ENCODE assay signal across 8 cellular contexts in genomic region chr10:124732931-124733536, GRCh38. TPM values are rescaled to one million over a fixed set of nuclear protein-coding genes. Genes with fewer than 3 reads are reported as not detected.
A peak's percentile ranks its signal among the peaks of the same experiment; 100 is the strongest.
DNase-seq lines count a peak whose midpoint lies in the region; ATAC-seq and TF ChIP-seq lines count a peak whose summit lies in the region.

No MANE protein-coding gene starts in this region.

- H3K9me2 ChIP-seq in OCI-LY1 (ENCODE audit: low read depth, low read length), result no peaks in the 10 kb centered on the region

- peaks cover 41% of the 10 kb centered on the region for H3K36me3 ChIP-seq in OCI-LY1 (ENCODE audit: insufficient read depth, low read length)
- H3K36me3 ChIP-seq in lung (ENCODE audit: control insufficient read depth in 2 of 2, insufficient read depth in 2 of 2, low read length in 2 of 2), result peaks cover 0 to 2% of the 10 kb centered on the region in 2 donors

- H3K79me2 ChIP-seq in OCI-LY1 (ENCODE audit: insufficient read depth, low read length), result peaks cover 33% of the 10 kb centered on the region

- ATAC-seq in GM21526 (IDR thresholded peaks at IDR 0.05; ENCODE audit: low FRiP score, unreplicated experiment), result peak; percentile 54
- ATAC-seq in lung (ENCODE audit: insufficient read depth, low FRiP score), result peak; percentile 45

- peak overlapping the region; percentile 86 for H3K27ac ChIP-seq in OCI-LY1 (ENCODE audit: low read depth, low read length, poor library complexity, severe bottlenecking)
- H3K27ac ChIP-seq in angular gyrus (ENCODE audit: low read depth, low read length), result peak overlapping the region; percentile 53
- H3K27ac ChIP-seq in lung (ENCODE audit: low read depth in 1 of 2, low read length in 1 of 2), result peak overlapping the region; percentile 68 to 90

- peak; percentile 51 for DNase-seq in Ammon's horn (ENCODE audit: low spot score)
- peak; percentile 79 for DNase-seq in lung (ENCODE audit: low spot score)
- peak; percentile 51 for DNase-seq in superior temporal gyrus (ENCODE audit: extremely low spot score)
- DNase-seq in NCI-H69 (lab: John Stamatoyannopoulos, UW), result no peak
- no peak for DNase-seq in NCI-H2029 treated with DMSO at 0.1 percent for 48 hours (lab: John Stamatoyannopoulos, UW)

- WGBS in lung, 2 donors, result 59 to 79% methylated on average over 14 of the region's 14 CpGs

- H3K4me3 ChIP-seq in OCI-LY1 (ENCODE audit: low read depth, low read length, poor library complexity, severe bottlenecking), result no peak overlapping the region
- no peak overlapping the region for H3K4me3 ChIP-seq in lung

- H3K27me3 ChIP-seq in OCI-LY1 (ENCODE audit: insufficient read depth, low read length) (no peaks in the 10 kb centered on the region), lung (ENCODE audit: control insufficient read depth, insufficient read depth) (no peaks in the 10 kb centered on the region)

- H4K20me1 ChIP-seq in OCI-LY1 (ENCODE audit: insufficient read depth, low read length), result no peaks in the 10 kb centered on the region

- H3F3A ChIP-seq in OCI-LY1 (ENCODE audit: insufficient read depth, low read length), result peaks cover 2% of the 10 kb centered on the region; the same call in 1 of the 2 replicates

- H3K9ac ChIP-seq in OCI-LY1 (ENCODE audit: low read length), result no peak overlapping the region; the same call in 1 of the 2 replicates

- H3K9me3 ChIP-seq in OCI-LY1 (ENCODE audit: low read length) (no peaks in the 10 kb centered on the region), lung (ENCODE audit: control insufficient read depth in 2 of 2, insufficient read depth in 1 of 2, low read length in 1 of 2) (no peaks in the 10 kb centered on the region)

- H3K4me2 ChIP-seq in OCI-LY1 (ENCODE audit: low read length), result no peak overlapping the region; the same call in 1 of the 2 replicates

- no peak overlapping the region for H2AFZ ChIP-seq in OCI-LY1 (ENCODE audit: low read length)

- TF ChIP-seq CTCF in OCI-LY1 (IDR thresholded peaks at IDR 0.05; ENCODE audit: low read length) (no peak), lung (IDR thresholded peaks at IDR 0.05; ENCODE audit: control extremely low read depth, extremely low read depth) (no peak)

- peaks cover 85% of the 10 kb centered on the region for H3K4me1 ChIP-seq in OCI-LY1 (ENCODE audit: insufficient read depth, low read length, severe bottlenecking)
- peaks cover 37 to 64% of the 10 kb centered on the region in 2 donors for H3K4me1 ChIP-seq in lung (ENCODE audit: control insufficient read depth in 2 of 2, insufficient read depth in 2 of 2, low read length in 2 of 2)

RNA-seq across cellular contexts. Expression of gene FAM53B, which starts 11.1 kb away (rescaled TPM):
- total RNA-seq in lung, result 10 to 100 TPM; 21.0 to 45.4 TPM
- polyA plus RNA-seq in lung, result 10 to 100 TPM; 14.6 to 15.3 TPM

RNA-seq across cellular contexts. Expression of gene EEF1AKMT2, which starts 58.7 kb away (rescaled TPM):
- total RNA-seq in lung, result 10 to 100 TPM; 15.1 to 37.9 TPM
- 10 to 100 TPM in 1 of 2 donors, 1 to 10 TPM in 1; 9.0 to 16.8 TPM for polyA plus RNA-seq in lung

Comparison
In these comparisons a context has a peak if more than half of its experiments do, and no peak if none do; other contexts are left out.
1. DNase-seq: peak in Ammon's horn (single experiment), lung (single experiment) and superior temporal gyrus (single experiment); none in NCI-H69 (single experiment) and NCI-H2029 treated with DMSO at 0.1 percent for 48 hours (single experiment).
2. Peak in every context shown above with its lines, with median percentiles within 50 percentile points of each other: H3K27ac ChIP-seq.